16 cellular contexts compared by ENCODE assay signal in genomic region chr1:111270781-111271463, GRCh38. TPM values are rescaled to one million over a fixed set of nuclear protein-coding genes. Genes with fewer than 3 reads are reported as not detected.
DNase-seq lines count a peak whose midpoint lies in the region; ATAC-seq and TF ChIP-seq lines count a peak whose summit lies in the region.
"Had no signal": no experiment of that assay in that cellular context is flagged by ENCODE, and none has a peak within 500 bp of the region (broad histone marks: within the 10 kb centered on the region; RNA-seq: fewer than 3 reads in every experiment).

No MANE protein-coding gene starts in this region.

- no peak for ATAC-seq in activated CD8-positive, alpha-beta memory T cell treated with anti-CD3 and anti-CD28 coated beads, Interleukin-2, amount 10 ng/mL, durations not matched to agents 7 days and 5 days
- ATAC-seq in T-helper 17 cell: no peak
- peak; percentile 36 to 43 for ATAC-seq in stimulated activated naive B cell treated with anti-CD40 and anti-IgM and Interleukin-4, amounts not matched to agents 10 μg/mL and 1 μg/mL and 100 μg/mL, for 72 hours (replicated peaks)
- ATAC-seq: body of pancreas, gastroesophageal sphincter had no signal

- CTCF ChIA-PET in activated CD8-positive, alpha-beta memory T cell treated with anti-CD3 and anti-CD28 coated beads, Interleukin-2, amount 10 ng/mL, durations not matched to agents 7 days and 5 days (lab: Charles Lee): interaction anchor here (0.9 to 2.0 kb wide), 2 partner anchors 13 to 48 kb away, joined by 3 to 5 read pairs; no protein-coding TSS in a partner anchor

- no peak for TF ChIP-seq CTCF in glutamatergic neuron (IDR thresholded peaks at IDR 0.05; ENCODE audit: partially characterized antibody, unreplicated experiment)
- TF ChIP-seq CTCF in GM13977 (IDR thresholded peaks at IDR 0.05; ENCODE audit: extremely low read depth, insufficient read depth, missing control alignments): no peak

- H3K4me3 Mint-ChIP-seq in activated CD8-positive, alpha-beta memory T cell treated with anti-CD3 and anti-CD28 coated beads, Interleukin-2, amount 10 ng/mL, durations not matched to agents 7 days and 5 days: peak overlapping the region; percentile 1
- H3K4me3 Mint-ChIP-seq in T-helper 17 cell: peak overlapping the region; percentile 7
- peak overlapping the region; percentile 61 for H3K4me3 Mint-ChIP-seq in glutamatergic neuron (ENCODE audit: unreplicated experiment)
- H3K4me3 Mint-ChIP-seq in stimulated activated naive B cell treated with anti-CD40 and anti-IgM and Interleukin-4, amounts not matched to agents 10 μg/mL and 1 μg/mL and 100 μg/mL, for 72 hours: peak overlapping the region; percentile 79 to 80

- no peak for DNase-seq in activated CD8-positive, alpha-beta memory T cell treated with anti-CD3 and anti-CD28 coated beads, Interleukin-2, amount 10 ng/mL, durations not matched to agents 7 days and 5 days
- no peak for DNase-seq in activated CD8-positive, alpha-beta memory T cell treated with anti-CD3 and anti-CD28 coated beads, Interleukin-2, amount 50 U/mL, for 48 hours
- no peak for DNase-seq in T-helper 17 cell
- no peak for DNase-seq in glutamatergic neuron
- no peak for DNase-seq in stimulated activated naive B cell treated with anti-CD40 and anti-IgM and Interleukin-4, amounts not matched to agents 10 μg/mL and 1 μg/mL and 100 μg/mL, for 72 hours
- DNase-seq in GM13977 (ENCODE audit: low spot score): no peak
- DNase-seq in cerebellar nuclear complex (lab: John Stamatoyannopoulos, UW): no peak
- no peak for DNase-seq in mucosa of gallbladder (ENCODE audit: low spot score)
- DNase-seq: NCI-H1694, NCI-H82 had no signal

- H3K27me3 Mint-ChIP-seq in activated CD8-positive, alpha-beta memory T cell treated with anti-CD3 and anti-CD28 coated beads, Interleukin-2, amount 10 ng/mL, durations not matched to agents 7 days and 5 days: peaks cover 45% of the 10 kb centered on the region
- peaks cover 32% of the 10 kb centered on the region for H3K27me3 Mint-ChIP-seq in T-helper 17 cell
- H3K27me3 Mint-ChIP-seq in glutamatergic neuron (ENCODE audit: unreplicated experiment): no peaks in the 10 kb centered on the region
- H3K27me3 Mint-ChIP-seq in stimulated activated naive B cell treated with anti-CD40 and anti-IgM and Interleukin-4, amounts not matched to agents 10 μg/mL and 1 μg/mL and 100 μg/mL, for 72 hours: peaks cover 30 to 67% of the 10 kb centered on the region in 2 donors

- no peaks in the 10 kb centered on the region for H3K36me3 Mint-ChIP-seq in activated CD8-positive, alpha-beta memory T cell treated with anti-CD3 and anti-CD28 coated beads, Interleukin-2, amount 10 ng/mL, durations not matched to agents 7 days and 5 days
- H3K36me3 Mint-ChIP-seq in T-helper 17 cell (ENCODE audit: low read depth) (peaks cover 4% of the 10 kb centered on the region), glutamatergic neuron (ENCODE audit: unreplicated experiment) (no peaks in the 10 kb centered on the region)
- peaks cover 4 to 6% of the 10 kb centered on the region in 2 donors for H3K36me3 Mint-ChIP-seq in stimulated activated naive B cell treated with anti-CD40 and anti-IgM and Interleukin-4, amounts not matched to agents 10 μg/mL and 1 μg/mL and 100 μg/mL, for 72 hours

- H3K9me3 Mint-ChIP-seq in activated CD8-positive, alpha-beta memory T cell treated with anti-CD3 and anti-CD28 coated beads, Interleukin-2, amount 10 ng/mL, durations not matched to agents 7 days and 5 days (ENCODE audit: low read depth): peaks cover 2% of the 10 kb centered on the region
- H3K9me3 Mint-ChIP-seq in glutamatergic neuron (ENCODE audit: unreplicated experiment): no peaks in the 10 kb centered on the region
- peaks cover 4 to 6% of the 10 kb centered on the region in 2 donors for H3K9me3 Mint-ChIP-seq in stimulated activated naive B cell treated with anti-CD40 and anti-IgM and Interleukin-4, amounts not matched to agents 10 μg/mL and 1 μg/mL and 100 μg/mL, for 72 hours

- H3K27ac Mint-ChIP-seq in activated CD8-positive, alpha-beta memory T cell treated with anti-CD3 and anti-CD28 coated beads, Interleukin-2, amount 10 ng/mL, durations not matched to agents 7 days and 5 days: no peak overlapping the region
- H3K27ac Mint-ChIP-seq in T-helper 17 cell (no peak overlapping the region), glutamatergic neuron (ENCODE audit: unreplicated experiment) (no peak overlapping the region)
- H3K27ac Mint-ChIP-seq in stimulated activated naive B cell treated with anti-CD40 and anti-IgM and Interleukin-4, amounts not matched to agents 10 μg/mL and 1 μg/mL and 100 μg/mL, for 72 hours: peak overlapping the region; percentile 65

- H3K9me3 ChIP-seq in T-helper 17 cell (ENCODE audit: control insufficient read depth, low read length, poor library complexity, severe bottlenecking): no peaks in the 10 kb centered on the region
- H3K9me3 ChIP-seq: body of pancreas, neutrophil, upper lobe of left lung had no signal

- peaks cover 22% of the 10 kb centered on the region for H3K4me1 Mint-ChIP-seq in activated CD8-positive, alpha-beta memory T cell treated with anti-CD3 and anti-CD28 coated beads, Interleukin-2, amount 10 ng/mL, durations not matched to agents 7 days and 5 days
- H3K4me1 Mint-ChIP-seq in T-helper 17 cell (peaks cover 23% of the 10 kb centered on the region), glutamatergic neuron (ENCODE audit: low read depth, unreplicated experiment) (no peaks in the 10 kb centered on the region)
- H3K4me1 Mint-ChIP-seq in stimulated activated naive B cell treated with anti-CD40 and anti-IgM and Interleukin-4, amounts not matched to agents 10 μg/mL and 1 μg/mL and 100 μg/mL, for 72 hours: peaks cover 13 to 25% of the 10 kb centered on the region in 2 donors

- in situ Hi-C loops in GM13977 (cut with MboI; ENCODE audit: low pct_unique_long_range_greater_than_20kb, low sequenced_read_pairs, unreplicated experiment): no loop called here

RNA-seq across cellular contexts. Expression of gene CHIA, which starts 19.7 kb away (rescaled TPM):
- not detected for total RNA-seq in activated CD8-positive, alpha-beta memory T cell treated with anti-CD3 and anti-CD28 coated beads, Interleukin-2, amount 10 ng/mL, durations not matched to agents 7 days and 5 days
- total RNA-seq in T-helper 17 cell (not detected), glutamatergic neuron (ENCODE audit: unreplicated experiment) (not detected), mucosa of gallbladder (0.23 TPM)
- total RNA-seq: A673, body of pancreas, gastroesophageal sphincter, liver had no signal

RNA-seq across cellular contexts. Expression of gene CHI3L2, which starts 43.4 kb away (rescaled TPM):
- 10 to 100 TPM in 1 of 2 experiments, 1 to 10 TPM in 1; 6.7 to 13.0 TPM for total RNA-seq in activated CD8-positive, alpha-beta memory T cell treated with anti-CD3 and anti-CD28 coated beads, Interleukin-2, amount 10 ng/mL, durations not matched to agents 7 days and 5 days
- total RNA-seq in T-helper 17 cell (1 to 10 TPM; 8.1 to 9.1 TPM), glutamatergic neuron (ENCODE audit: unreplicated experiment) (not detected), mucosa of gallbladder (2.8 TPM)
- total RNA-seq: A673, body of pancreas had no signal

Comparison
In these comparisons a context has a peak if more than half of its experiments do, and no peak if none do; other contexts are left out.
1. ATAC-seq: peak in stimulated activated naive B cell treated with anti-CD40 and anti-IgM and Interleukin-4, amounts not matched to agents 10 μg/mL and 1 μg/mL and 100 μg/mL, for 72 hours (2 of 2); none in activated CD8-positive, alpha-beta memory T cell treated with anti-CD3 and anti-CD28 coated beads, Interleukin-2, amount 10 ng/mL, durations not matched to agents 7 days and 5 days (single experiment) and T-helper 17 cell (single experiment).
2. H3K4me3 Mint-ChIP-seq: peak in every context shown above with its lines; median percentile 80 in stimulated activated naive B cell treated with anti-CD40 and anti-IgM and Interleukin-4, amounts not matched to agents 10 μg/mL and 1 μg/mL and 100 μg/mL, for 72 hours; 61 in glutamatergic neuron; 7 in T-helper 17 cell; 1 in activated CD8-positive, alpha-beta memory T cell treated with anti-CD3 and anti-CD28 coated beads, Interleukin-2, amount 10 ng/mL, durations not matched to agents 7 days and 5 days.